In the genomic region with DNA sequence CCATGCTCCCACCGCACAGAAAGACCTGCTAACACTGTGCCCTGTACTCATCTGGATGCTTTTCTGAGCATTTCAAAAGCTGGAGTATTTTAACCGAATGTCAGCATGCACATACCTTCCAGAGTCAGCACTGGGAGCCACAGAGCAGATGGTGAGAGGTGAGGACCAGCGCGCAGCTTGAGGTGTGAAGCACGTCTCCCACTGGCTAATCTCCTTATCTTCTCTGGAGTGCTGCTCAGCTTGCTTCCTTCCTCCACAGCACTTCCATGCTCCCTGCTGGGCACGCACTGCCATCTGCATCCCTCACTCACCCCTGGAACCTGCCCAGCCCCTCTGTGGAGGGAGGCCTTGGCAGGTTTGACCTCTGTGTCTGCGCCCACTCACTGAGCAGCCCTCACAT, we compare ENCODE assay signal across 9 cellular contexts. TPM values are rescaled to one million over a fixed set of nuclear protein-coding genes. Genes with fewer than 3 reads are reported as not detected.
DNase-seq lines count a peak whose midpoint lies in the region; ATAC-seq, FAIRE-seq and TF ChIP-seq lines count a peak whose summit lies in the region.
"Had no signal": no experiment of that assay in that cellular context is flagged by ENCODE, and none has a peak within 500 bp of the region (broad histone marks: within the 10 kb centered on the region; RNA-seq: fewer than 3 reads in every experiment).

Gene GNB5, minus strand, starts transcription at position 186 of the 400 bp plus-strand sequence. CDS start 6,716 bp downstream, outside the sequence.

- H3K4me2 ChIP-seq in A549: no peak within 1 kb of the TSS
- no peak within 1 kb of the TSS for H3K4me2 ChIP-seq in Karpas-422 (ENCODE audit: low read depth, low read length, poor library complexity, severe bottlenecking)
- no peak within 1 kb of the TSS for H3K4me2 ChIP-seq in mammary epithelial cell (ENCODE audit: insufficient read depth, low read depth, low read length)
- H3K4me2 ChIP-seq in mesendoderm (ENCODE audit: low read length): no peak within 1 kb of the TSS

- dilution Hi-C loops in mammary epithelial cell (cut with HindIII; ENCODE audit: low sequenced_read_pairs): no loop called here

- CTCF ChIA-PET in A549 (lab: Yijun Ruan, JAX) (interaction anchor here (1.1 to 1.8 kb wide), 3 partner anchors 17 to 36 kb away, joined by 3 to 7 read pairs (median 5); no protein-coding TSS in a partner anchor), mammary epithelial cell (lab: Charles Lee; ENCODE audit: low non-redundant PET) (interaction anchor here (0.5 kb wide), 1 partner anchor 17 kb away, joined by 4 read pairs; no protein-coding TSS in a partner anchor)

- H3K27me3 ChIP-seq in Karpas-422 (ENCODE audit: low read length) (no peaks in the 10 kb centered on the region), mammary epithelial cell (ENCODE audit: insufficient read depth, low read length) (no peaks in the 10 kb centered on the region), mesendoderm (ENCODE audit: insufficient read depth, low read length, poor library complexity) (no peaks in the 10 kb centered on the region)

- no peak within 1 kb of the TSS for H2AK5ac ChIP-seq in mesendoderm (ENCODE audit: low read length)

- ATAC-seq in A549: peak; percentile 27 to 56; a peak in 3 of 6 replicates
- no peak for ATAC-seq in HG02981 (IDR thresholded peaks at IDR 0.05; ENCODE audit: unreplicated experiment)

- H3K18ac ChIP-seq in mesendoderm (ENCODE audit: low read length): no peak within 1 kb of the TSS

- no peaks in the 10 kb centered on the region for H3K4me1 ChIP-seq in A549
- no peaks in the 10 kb centered on the region for H3K4me1 ChIP-seq in Karpas-422 (ENCODE audit: low read length)
- no peaks in the 10 kb centered on the region for H3K4me1 ChIP-seq in mammary epithelial cell (ENCODE audit: insufficient read depth, low read length)
- H3K4me1 ChIP-seq in mesendoderm (ENCODE audit: control insufficient read depth, low read depth, low read length): peaks cover 2% of the 10 kb centered on the region

- POLR2A ChIA-PET in A549 (lab: Yijun Ruan, JAX): no interaction called here

- WGBS in A549 (ENCODE audit: missing lambda C conversion rate): 94% methylated on average over 7 of the region's 7 CpGs
- 98% methylated on average over 7 of the region's 7 CpGs for WGBS in mammary epithelial cell (ENCODE audit: low coverage, missing lambda C conversion rate)
- WGBS in mesendoderm (ENCODE audit: extremely low coverage, insufficient coverage, low lambda C conversion rate): no CpG with 5 or more reads among the region's 7 CpGs

- no peaks in the 10 kb centered on the region for H3K36me3 ChIP-seq in Karpas-422 (ENCODE audit: insufficient read depth, low read length)
- H3K36me3 ChIP-seq in mammary epithelial cell (ENCODE audit: insufficient read depth, low read length): no peaks in the 10 kb centered on the region
- H3K36me3 ChIP-seq in mesendoderm (ENCODE audit: control insufficient read depth, insufficient read depth, low read length): no peaks in the 10 kb centered on the region

- no peak within 1 kb of the TSS for H4K8ac ChIP-seq in mesendoderm (ENCODE audit: low read depth, low read length)

- H3K9ac ChIP-seq in Karpas-422 (ENCODE audit: low read length) (no peak within 1 kb of the TSS), mammary epithelial cell (ENCODE audit: insufficient read depth, low read length) (no peak within 1 kb of the TSS), mesendoderm (ENCODE audit: low read length) (no peak within 1 kb of the TSS)

- no peak within 1 kb of the TSS for H2BK15ac ChIP-seq in mesendoderm (replicated peaks; ENCODE audit: low read depth)

- no peaks in the 10 kb centered on the region for H4K20me1 ChIP-seq in Karpas-422 (ENCODE audit: insufficient read depth, low read depth, low read length)
- H4K20me1 ChIP-seq in mammary epithelial cell (ENCODE audit: insufficient read depth, low read length): no peaks in the 10 kb centered on the region

- H4K5ac ChIP-seq in mesendoderm (ENCODE audit: low read length): no peak within 1 kb of the TSS

- intact Hi-C loops in mammary epithelial cell (cut with micrococcal nuclease): no loop called here

- H3K79me2 ChIP-seq in Karpas-422 (ENCODE audit: low read length): no peaks in the 10 kb centered on the region
- H3K79me2 ChIP-seq in mammary epithelial cell (ENCODE audit: insufficient read depth, low read length): no peaks in the 10 kb centered on the region
- H3K79me2 ChIP-seq in mesendoderm (ENCODE audit: control insufficient read depth, insufficient read depth, low read length): no peaks in the 10 kb centered on the region

- H2BK5ac ChIP-seq in mesendoderm (ENCODE audit: low read length): no peak within 1 kb of the TSS

- H3K4me3 ChIP-seq in A549: no peak within 1 kb of the TSS
- H3K4me3 ChIP-seq in Karpas-422 (ENCODE audit: low read length): no peak within 1 kb of the TSS
- H3K4me3 ChIP-seq in mammary epithelial cell (replicated peaks in 1 of 3; ENCODE audit: insufficient read depth in 1 of 3, low read depth in 2 of 3, low read length in 3 of 3): no peak within 1 kb of the TSS
- no peak within 1 kb of the TSS for H3K4me3 ChIP-seq in mesendoderm (ENCODE audit: low read length)
- H3K4me3 ChIP-seq: lung had no signal

- no peak within 1 kb of the TSS for H3K27ac ChIP-seq in A549
- H3K27ac ChIP-seq in Karpas-422 (ENCODE audit: low read length): no peak within 1 kb of the TSS
- no peak within 1 kb of the TSS for H3K27ac ChIP-seq in mammary epithelial cell (ENCODE audit: insufficient read depth, low read depth, low read length)
- H3K27ac ChIP-seq in mesendoderm (ENCODE audit: low read depth, low read length): no peak within 1 kb of the TSS

- TF ChIP-seq RAD21 in A549 (conservative IDR thresholded peaks at IDR 0.05 in 1 of 2, IDR thresholded peaks at IDR 0.05 in 1 of 2): no peak

- TF ChIP-seq CTCF in A549 (IDR thresholded peaks at IDR 0.05) (no peak), mammary epithelial cell (conservative IDR thresholded peaks at IDR 0.05 in 1 of 2, IDR thresholded peaks at IDR 0.05 in 1 of 2; ENCODE audit: extremely low read depth in 1 of 2, insufficient read depth in 1 of 2, low read depth in 1 of 2, low read length in 2 of 2) (no peak)

- no peaks in the 10 kb centered on the region for H3K79me1 ChIP-seq in mesendoderm (ENCODE audit: low read length)

- no peaks in the 10 kb centered on the region for H3K9me3 ChIP-seq in A549
- H3K9me3 ChIP-seq in Karpas-422 (ENCODE audit: low read length): no peaks in the 10 kb centered on the region
- no peaks in the 10 kb centered on the region for H3K9me3 ChIP-seq in mammary epithelial cell (replicated peaks; ENCODE audit: insufficient read depth, low read length)

- in situ Hi-C loops in mammary epithelial cell (cut with MboI; ENCODE audit: low sequenced_read_pairs in 2 of 2): no loop called here

- no peak within 1 kb of the TSS for H3K4ac ChIP-seq in mesendoderm (ENCODE audit: low read depth, low read length)

- FAIRE-seq in A549 (lab: Jason Lieb, UNC): no peak

- no peak within 1 kb of the TSS for H3K23ac ChIP-seq in mesendoderm (ENCODE audit: low read length)

- TF ChIP-seq EP300 in A549 (IDR thresholded peaks at IDR 0.05): no peak

- BruUV-seq in mammary epithelial cell (replicated peaks; lab: Mats Ljungman, UMichigan): no TSS peak

- H3K9me2 ChIP-seq in Karpas-422 (replicated peaks; ENCODE audit: insufficient read depth, low read length): no peaks in the 10 kb centered on the region

- no peak within 1 kb of the TSS for H2BK120ac ChIP-seq in mesendoderm (ENCODE audit: low read depth, low read length)

- H3K56ac ChIP-seq in mesendoderm (ENCODE audit: low read length): no peak within 1 kb of the TSS

- TF ChIP-seq POLR2A in A549 (IDR thresholded peaks at IDR 0.05; ENCODE audit: low read length): no peak

- no peak within 1 kb of the TSS for H2AFZ ChIP-seq in Karpas-422 (ENCODE audit: low read length)
- no peak within 1 kb of the TSS for H2AFZ ChIP-seq in mammary epithelial cell (ENCODE audit: low read depth, low read length)

- DNase-seq in A549 (ENCODE audit: low read depth in 1 of 2, low spot score in 1 of 2) (no peak), Karpas-422 (no peak), mammary epithelial cell (no peak), mesendoderm (peak; percentile 88), NCI-H2227 (lab: John Stamatoyannopoulos, UW; ENCODE audit: unreplicated experiment) (no peak), NCI-H1436 (lab: John Stamatoyannopoulos, UW) (no peak)
- no peak for DNase-seq in activated CD4-positive, alpha-beta T cell treated with anti-CD3 and anti-CD28 coated beads, Interleukin-2, amount 50 U/mL, for 1 hour

TF ChIP-seq in A549, 52 proteins besides CTCF, POLR2A, EP300 and RAD21:
- no peak for TF ChIP-seq USF2 (IDR thresholded peaks at IDR 0.05)
- TF ChIP-seq CBX8 (IDR thresholded peaks at IDR 0.05): no peak
- no peak for TF ChIP-seq CBX2 (IDR thresholded peaks at IDR 0.05; ENCODE audit: borderline replicate concordance, low read depth)
- no peak for TF ChIP-seq GATA3 (IDR thresholded peaks at IDR 0.05; ENCODE audit: borderline replicate concordance)
- no peak for TF ChIP-seq CHD4 (IDR thresholded peaks at IDR 0.05; ENCODE audit: borderline replicate concordance)
- TF ChIP-seq PHF8 (IDR thresholded peaks at IDR 0.05; ENCODE audit: borderline replicate concordance, low read depth): no peak
- no peak for TF ChIP-seq NR3C1 (IDR thresholded peaks at IDR 0.05)
- no peak for TF ChIP-seq EHF (CRISPR knock-in tag; IDR thresholded peaks at IDR 0.05)
- no peak for TF ChIP-seq KDM5A (IDR thresholded peaks at IDR 0.05)
- no peak for TF ChIP-seq HEYL (CRISPR knock-in tag; IDR thresholded peaks at IDR 0.05)
- no peak for TF ChIP-seq ESRRA (IDR thresholded peaks at IDR 0.05; ENCODE audit: borderline replicate concordance, low read length)

RNA-seq across cellular contexts. Expression of gene GNB5, which starts in this region (rescaled TPM):
- polyA plus RNA-seq in A549 (2011; rRNA removed) (67.5 and 72.0 TPM in 2 replicates), A549 (2017; fragmentation: RNase III; extraction: RNeasy Plus Mini Kit Qiagen cat#74134 plus additional on column Dnase treatment) (53.6 to 65.9 TPM (median 57.2 TPM) in 3 replicates), mammary epithelial cell (36.8 TPM)
- polyA plus RNA-seq in A549 (2012; cell fraction: cytosol; rRNA removed): 57.2 and 60.2 TPM in 2 replicates
- 30.1 and 35.9 TPM in 2 replicates for polyA plus RNA-seq in A549 (2012; cell fraction: nucleus; rRNA removed)
- 47.8 and 50.6 TPM in 2 replicates for polyA minus RNA-seq in A549 (2011; rRNA and poly(A)+ RNA removed)
- total RNA-seq in Karpas-422 (2014; rRNA removed; shearing (Covaris generic); ENCODE audit: low replicate concordance): 23.7 and 25.8 TPM in 2 replicates
- total RNA-seq in mammary epithelial cell: 10 to 100 TPM; 35.5 to 38.3 TPM
- 19.7 TPM for polyA minus RNA-seq in mammary epithelial cell
- 9.0 TPM for polyA plus RNA-seq in mesendoderm (2013, experiment 1 of 2)
- 9.4 TPM for polyA plus RNA-seq in mesendoderm (2013, experiment 2 of 2)
